19 cellular contexts compared by ENCODE assay signal in the genomic region with DNA sequence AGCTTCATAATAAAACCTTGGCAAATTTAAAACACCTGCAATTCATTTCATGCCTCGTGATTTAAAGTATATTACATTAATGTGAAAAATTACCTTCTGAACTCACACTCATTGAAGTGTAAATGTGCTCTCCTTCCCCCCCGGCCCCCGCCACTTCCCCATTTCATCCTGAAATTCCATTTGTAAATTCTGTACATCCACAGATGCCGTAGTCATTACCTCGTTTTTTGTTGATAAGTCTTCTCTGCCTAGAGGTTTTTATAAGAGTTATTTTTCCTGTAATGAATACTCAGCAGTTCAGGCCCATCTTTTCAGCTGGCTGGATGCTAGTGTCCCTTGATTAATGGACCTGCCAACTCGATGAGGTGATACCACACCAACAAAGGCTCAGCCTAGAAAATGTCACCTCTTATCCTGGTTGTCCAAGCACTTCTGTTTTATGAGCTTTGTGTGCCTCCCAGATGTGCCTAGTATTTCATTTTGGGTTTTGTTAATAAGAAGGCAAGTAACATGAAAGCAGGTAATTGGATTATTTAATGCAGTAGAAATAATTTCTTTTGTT.
DNase-seq lines count a peak whose midpoint lies in the region; ATAC-seq and TF ChIP-seq lines count a peak whose summit lies in the region.
"Had no signal": no experiment of that assay in that cellular context is flagged by ENCODE, and none has a peak within 500 bp of the region (broad histone marks: within the 10 kb centered on the region; RNA-seq: fewer than 3 reads in every experiment).

No MANE protein-coding gene starts in this region.

- H3K4me1 Mint-ChIP-seq in T-helper 17 cell = peaks cover 2% of the 10 kb centered on the region

- H3K4me3 ChIP-seq in skin epidermis = no peak overlapping the region
- H3K4me3 ChIP-seq: testis had no signal

- H3K27ac Mint-ChIP-seq in T-helper 17 cell = no peak overlapping the region
- H3K27ac Mint-ChIP-seq: activated CD8-positive, alpha-beta T cell treated with anti-CD3 and anti-CD28 coated beads for 36 hours; nephron progenitor cell had no signal

- H3K4me3 Mint-ChIP-seq in T-helper 17 cell = no peak overlapping the region
- H3K4me3 Mint-ChIP-seq: activated CD8-positive, alpha-beta T cell treated with anti-CD3 and anti-CD28 coated beads for 36 hours; nephron progenitor cell; T-cell had no signal

- H3K27me3 Mint-ChIP-seq in T-helper 17 cell = peaks cover 34% of the 10 kb centered on the region

- CTCF ChIA-PET in HEK293T (lab: Yijun Ruan, JAX) = interaction anchor here (0.7 kb wide), 1 partner anchor 71 kb away, joined by 5 read pairs; no protein-coding TSS in a partner anchor

- no peaks in the 10 kb centered on the region for H3K9me3 ChIP-seq in T-helper 17 cell (ENCODE audit: control insufficient read depth, low read length, poor library complexity, severe bottlenecking)
- H3K9me3 ChIP-seq: testis had no signal

- H3K27ac ChIP-seq in skin epidermis = peak overlapping the region in 11 of 21 experiments; percentile 1 to 81 (median 47)
- H3K27ac ChIP-seq: KMS-11, testis, WERI-Rb-1 had no signal

- ATAC-seq in T-helper 17 cell = no peak
- ATAC-seq in GM21360 (IDR thresholded peaks at IDR 0.05; ENCODE audit: unreplicated experiment) = no peak
- ATAC-seq: activated CD8-positive, alpha-beta T cell treated with anti-CD3 and anti-CD28 coated beads for 36 hours; T-cell had no signal

- DNase-seq in HEK293T (ENCODE audit: extremely low spot score) (no peak), NCI-H2029 treated with DMSO at 0.1 percent for 48 hours (lab: John Stamatoyannopoulos, UW) (peak; percentile 34), SHP77 treated with DMSO at 0.1 percent for 48 hours (lab: John Stamatoyannopoulos, UW) (peak; percentile 85), KG1 (lab: John Stamatoyannopoulos, UW) (no peak), T-helper 17 cell (no peak)
- DNase-seq: activated CD8-positive, alpha-beta T cell treated with anti-CD3 and anti-CD28 coated beads for 36 hours; DMS 273 treated with DMSO at 0.1 percent for 48 hours; GOT3; hippocampal formation; kidney glomerular epithelial cell; NCI-H1048; nephron progenitor cell; NK-92 treated with Interleukin-12 subunit alpha and Interleukin-12 subunit beta, amount 100 ng/mL, for 24 hours; T-cell; testis; WERI-Rb-1 had no signal

- no peaks in the 10 kb centered on the region for H3K36me3 Mint-ChIP-seq in T-helper 17 cell (ENCODE audit: low read depth)
- H3K36me3 Mint-ChIP-seq: T-cell had no signal

- POLR2A ChIA-PET in HEK293T (lab: Yijun Ruan, JAX) = no interaction called here

TF ChIP-seq in HEK293T, 16 proteins besides CTCF, POLR2A, EP300 and RAD21:
- TF ChIP-seq, protein P1, sequence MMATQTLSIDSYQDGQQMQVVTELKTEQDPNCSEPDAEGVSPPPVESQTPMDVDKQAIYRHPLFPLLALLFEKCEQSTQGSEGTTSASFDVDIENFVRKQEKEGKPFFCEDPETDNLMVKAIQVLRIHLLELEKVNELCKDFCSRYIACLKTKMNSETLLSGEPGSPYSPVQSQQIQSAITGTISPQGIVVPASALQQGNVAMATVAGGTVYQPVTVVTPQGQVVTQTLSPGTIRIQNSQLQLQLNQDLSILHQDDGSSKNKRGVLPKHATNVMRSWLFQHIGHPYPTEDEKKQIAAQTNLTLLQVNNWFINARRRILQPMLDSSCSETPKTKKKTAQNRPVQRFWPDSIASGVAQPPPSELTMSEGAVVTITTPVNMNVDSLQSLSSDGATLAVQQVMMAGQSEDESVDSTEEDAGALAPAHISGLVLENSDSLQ (IDR thresholded peaks at IDR 0.05) = peak; percentile 24; the same call in 1 of the 2 replicates
- TF ChIP-seq TARDBP (IDR thresholded peaks at IDR 0.05) (no peak), SUZ12 (IDR thresholded peaks at IDR 0.05) (no peak)

Comparison
In these comparisons a context has a peak if more than half of its experiments do, and no peak if none do; other contexts are left out.
1. DNase-seq: peak in NCI-H2029 treated with DMSO at 0.1 percent for 48 hours (single experiment) and SHP77 treated with DMSO at 0.1 percent for 48 hours (single experiment); none in HEK293T (single experiment), KG1 (single experiment) and T-helper 17 cell (0 of 3).